In the genomic region with DNA sequence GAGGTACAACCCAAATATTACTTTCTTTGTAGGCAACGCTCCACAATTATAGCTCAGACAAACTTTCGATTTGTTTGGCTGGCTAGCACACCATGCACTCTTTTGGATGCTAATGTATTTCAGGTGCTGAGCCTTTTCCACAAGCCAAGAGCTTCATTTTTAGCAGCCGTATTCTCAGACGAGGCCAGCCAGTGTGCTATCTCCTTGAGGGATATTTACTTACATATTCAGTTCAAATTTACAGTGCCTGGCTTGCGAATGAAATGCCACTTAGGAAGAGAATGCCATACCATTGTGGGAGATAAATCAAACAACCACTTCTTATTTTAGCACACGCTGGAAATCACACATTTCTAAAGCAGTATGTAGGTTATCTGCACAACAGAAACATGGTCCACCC, we compare ENCODE assay signal across 1 cellular context.
TF ChIP-seq lines count a peak whose summit lies in the region.

No MANE protein-coding gene starts in this region.

TF ChIP-seq in GM23338, 12 proteins besides CTCF, POLR2A, EP300 and RAD21 (continued from another document):
- TF ChIP-seq, protein P1, sequence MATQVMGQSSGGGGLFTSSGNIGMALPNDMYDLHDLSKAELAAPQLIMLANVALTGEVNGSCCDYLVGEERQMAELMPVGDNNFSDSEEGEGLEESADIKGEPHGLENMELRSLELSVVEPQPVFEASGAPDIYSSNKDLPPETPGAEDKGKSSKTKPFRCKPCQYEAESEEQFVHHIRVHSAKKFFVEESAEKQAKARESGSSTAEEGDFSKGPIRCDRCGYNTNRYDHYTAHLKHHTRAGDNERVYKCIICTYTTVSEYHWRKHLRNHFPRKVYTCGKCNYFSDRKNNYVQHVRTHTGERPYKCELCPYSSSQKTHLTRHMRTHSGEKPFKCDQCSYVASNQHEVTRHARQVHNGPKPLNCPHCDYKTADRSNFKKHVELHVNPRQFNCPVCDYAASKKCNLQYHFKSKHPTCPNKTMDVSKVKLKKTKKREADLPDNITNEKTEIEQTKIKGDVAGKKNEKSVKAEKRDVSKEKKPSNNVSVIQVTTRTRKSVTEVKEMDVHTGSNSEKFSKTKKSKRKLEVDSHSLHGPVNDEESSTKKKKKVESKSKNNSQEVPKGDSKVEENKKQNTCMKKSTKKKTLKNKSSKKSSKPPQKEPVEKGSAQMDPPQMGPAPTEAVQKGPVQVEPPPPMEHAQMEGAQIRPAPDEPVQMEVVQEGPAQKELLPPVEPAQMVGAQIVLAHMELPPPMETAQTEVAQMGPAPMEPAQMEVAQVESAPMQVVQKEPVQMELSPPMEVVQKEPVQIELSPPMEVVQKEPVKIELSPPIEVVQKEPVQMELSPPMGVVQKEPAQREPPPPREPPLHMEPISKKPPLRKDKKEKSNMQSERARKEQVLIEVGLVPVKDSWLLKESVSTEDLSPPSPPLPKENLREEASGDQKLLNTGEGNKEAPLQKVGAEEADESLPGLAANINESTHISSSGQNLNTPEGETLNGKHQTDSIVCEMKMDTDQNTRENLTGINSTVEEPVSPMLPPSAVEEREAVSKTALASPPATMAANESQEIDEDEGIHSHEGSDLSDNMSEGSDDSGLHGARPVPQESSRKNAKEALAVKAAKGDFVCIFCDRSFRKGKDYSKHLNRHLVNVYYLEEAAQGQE (IDR thresholded peaks at IDR 0.05; ENCODE audit: unreplicated experiment), result no peak
- TF ChIP-seq POLR2AphosphoS5 (IDR thresholded peaks at IDR 0.05; ENCODE audit: low read depth), result no peak
- TF ChIP-seq JUNB (IDR thresholded peaks at IDR 0.05; ENCODE audit: unreplicated experiment), result no peak
- no peak for TF ChIP-seq CREB1 (CRISPR knock-in tag; IDR thresholded peaks at IDR 0.05; ENCODE audit: low read depth)
- no peak for TF ChIP-seq ZNF331 (CRISPR knock-in tag; IDR thresholded peaks at IDR 0.05; ENCODE audit: low read depth)
- no peak for TF ChIP-seq ZNF114 (CRISPR knock-in tag; IDR thresholded peaks at IDR 0.05)
- TF ChIP-seq, protein P2, sequence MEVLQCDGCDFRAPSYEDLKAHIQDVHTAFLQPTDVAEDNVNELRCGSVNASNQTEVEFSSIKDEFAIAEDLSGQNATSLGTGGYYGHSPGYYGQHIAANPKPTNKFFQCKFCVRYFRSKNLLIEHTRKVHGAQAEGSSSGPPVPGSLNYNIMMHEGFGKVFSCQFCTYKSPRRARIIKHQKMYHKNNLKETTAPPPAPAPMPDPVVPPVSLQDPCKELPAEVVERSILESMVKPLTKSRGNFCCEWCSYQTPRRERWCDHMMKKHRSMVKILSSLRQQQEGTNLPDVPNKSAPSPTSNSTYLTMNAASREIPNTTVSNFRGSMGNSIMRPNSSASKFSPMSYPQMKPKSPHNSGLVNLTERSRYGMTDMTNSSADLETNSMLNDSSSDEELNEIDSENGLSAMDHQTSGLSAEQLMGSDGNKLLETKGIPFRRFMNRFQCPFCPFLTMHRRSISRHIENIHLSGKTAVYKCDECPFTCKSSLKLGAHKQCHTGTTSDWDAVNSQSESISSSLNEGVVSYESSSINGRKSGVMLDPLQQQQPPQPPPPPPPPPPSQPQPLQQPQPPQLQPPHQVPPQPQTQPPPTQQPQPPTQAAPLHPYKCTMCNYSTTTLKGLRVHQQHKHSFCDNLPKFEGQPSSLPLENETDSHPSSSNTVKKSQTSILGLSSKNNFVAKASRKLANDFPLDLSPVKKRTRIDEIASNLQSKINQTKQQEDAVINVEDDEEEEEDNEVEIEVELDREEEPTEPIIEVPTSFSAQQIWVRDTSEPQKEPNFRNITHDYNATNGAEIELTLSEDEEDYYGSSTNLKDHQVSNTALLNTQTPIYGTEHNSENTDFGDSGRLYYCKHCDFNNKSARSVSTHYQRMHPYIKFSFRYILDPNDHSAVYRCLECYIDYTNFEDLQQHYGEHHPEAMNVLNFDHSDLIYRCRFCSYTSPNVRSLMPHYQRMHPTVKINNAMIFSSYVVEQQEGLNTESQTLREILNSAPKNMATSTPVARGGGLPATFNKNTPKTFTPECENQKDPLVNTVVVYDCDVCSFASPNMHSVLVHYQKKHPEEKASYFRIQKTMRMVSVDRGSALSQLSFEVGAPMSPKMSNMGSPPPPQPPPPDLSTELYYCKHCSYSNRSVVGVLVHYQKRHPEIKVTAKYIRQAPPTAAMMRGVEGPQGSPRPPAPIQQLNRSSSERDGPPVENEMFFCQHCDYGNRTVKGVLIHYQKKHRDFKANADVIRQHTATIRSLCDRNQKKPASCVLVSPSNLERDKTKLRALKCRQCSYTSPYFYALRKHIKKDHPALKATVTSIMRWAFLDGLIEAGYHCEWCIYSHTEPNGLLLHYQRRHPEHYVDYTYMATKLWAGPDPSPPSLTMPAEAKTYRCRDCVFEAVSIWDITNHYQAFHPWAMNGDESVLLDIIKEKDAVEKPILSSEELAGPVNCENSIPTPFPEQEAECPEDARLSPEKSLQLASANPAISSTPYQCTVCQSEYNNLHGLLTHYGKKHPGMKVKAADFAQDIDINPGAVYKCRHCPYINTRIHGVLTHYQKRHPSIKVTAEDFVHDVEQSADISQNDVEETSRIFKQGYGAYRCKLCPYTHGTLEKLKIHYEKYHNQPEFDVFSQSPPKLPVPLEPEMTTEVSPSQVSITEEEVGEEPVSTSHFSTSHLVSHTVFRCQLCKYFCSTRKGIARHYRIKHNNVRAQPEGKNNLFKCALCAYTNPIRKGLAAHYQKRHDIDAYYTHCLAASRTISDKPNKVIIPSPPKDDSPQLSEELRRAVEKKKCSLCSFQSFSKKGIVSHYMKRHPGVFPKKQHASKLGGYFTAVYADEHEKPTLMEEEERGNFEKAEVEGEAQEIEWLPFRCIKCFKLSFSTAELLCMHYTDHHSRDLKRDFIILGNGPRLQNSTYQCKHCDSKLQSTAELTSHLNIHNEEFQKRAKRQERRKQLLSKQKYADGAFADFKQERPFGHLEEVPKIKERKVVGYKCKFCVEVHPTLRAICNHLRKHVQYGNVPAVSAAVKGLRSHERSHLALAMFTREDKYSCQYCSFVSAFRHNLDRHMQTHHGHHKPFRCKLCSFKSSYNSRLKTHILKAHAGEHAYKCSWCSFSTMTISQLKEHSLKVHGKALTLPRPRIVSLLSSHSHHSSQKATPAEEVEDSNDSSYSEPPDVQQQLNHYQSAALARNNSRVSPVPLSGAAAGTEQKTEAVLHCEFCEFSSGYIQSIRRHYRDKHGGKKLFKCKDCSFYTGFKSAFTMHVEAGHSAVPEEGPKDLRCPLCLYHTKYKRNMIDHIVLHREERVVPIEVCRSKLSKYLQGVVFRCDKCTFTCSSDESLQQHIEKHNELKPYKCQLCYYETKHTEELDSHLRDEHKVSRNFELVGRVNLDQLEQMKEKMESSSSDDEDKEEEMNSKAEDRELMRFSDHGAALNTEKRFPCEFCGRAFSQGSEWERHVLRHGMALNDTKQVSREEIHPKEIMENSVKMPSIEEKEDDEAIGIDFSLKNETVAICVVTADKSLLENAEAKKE (CRISPR knock-in tag; IDR thresholded peaks at IDR 0.05), result no peak
- no peak for TF ChIP-seq EZH2phosphoT487 (IDR thresholded peaks at IDR 0.05; ENCODE audit: unreplicated experiment)
- no peak for TF ChIP-seq NANOG (IDR thresholded peaks at IDR 0.05; ENCODE audit: borderline replicate concordance)
